8 cellular contexts compared by ENCODE assay signal in genomic region chr11:77589521-77590193, GRCh38. TPM values are rescaled to one million over a fixed set of nuclear protein-coding genes. Genes with fewer than 3 reads are reported as not detected.
A peak's percentile ranks its signal among the peaks of the same experiment; 100 is the strongest.
DNase-seq lines count a peak whose midpoint lies in the region; ATAC-seq and TF ChIP-seq lines count a peak whose summit lies in the region.

Gene AQP11, plus strand, starts transcription at chr11:77589953. Its CDS starts 40 bp downstream, at chr11:77589993.

- peak within 1 kb of the TSS; percentile 69 for H3K4me3 ChIP-seq in choroid plexus epithelial cell (ENCODE audit: low read depth, low read length)

- ATAC-seq in GM18870 (IDR thresholded peaks at IDR 0.05; ENCODE audit: unreplicated experiment) (peak; percentile 54), HG03108 (IDR thresholded peaks at IDR 0.05; ENCODE audit: unreplicated experiment) (peak; percentile 74), left colon (peak; percentile 90)

- intact Hi-C loops in left colon (cut with DNase I, micrococcal nuclease), result no loop called here

- no peak for TF ChIP-seq CTCF in choroid plexus epithelial cell (conservative IDR thresholded peaks at IDR 0.05; ENCODE audit: low read depth, low read length)

- DNase-seq in AG08395 (ENCODE audit: low spot score) (peak; percentile 94), NCI-H2196 treated with DMSO at 0.1 percent for 48 hours (lab: John Stamatoyannopoulos, UW; ENCODE audit: unreplicated experiment) (peak; percentile 78), choroid plexus epithelial cell (ENCODE audit: low read depth) (peak; percentile 88), left colon (peak; percentile 94)
- peak; percentile 73 for DNase-seq in activated CD4-positive, CD25-positive, alpha-beta regulatory T cell treated with anti-CD3 and anti-CD28 coated beads, Interleukin-2, amount 50 U/mL, for 72 hours
- peak; percentile 82 for DNase-seq in stimulated activated CD4-positive, alpha-beta T cell treated with anti-CD3 and anti-CD28 coated beads, Interleukin-15, amount 100 ng/mL, for 24 hours

RNA-seq across cellular contexts. Expression of gene AQP11, which starts in this region (rescaled TPM):
- total RNA-seq in left colon, result 1 to 10 TPM; 4.0 to 7.1 TPM

Comparison
In these comparisons a context has a peak if more than half of its experiments do, and no peak if none do; other contexts are left out.
1. Peak in every context shown above with its lines: DNase-seq, ATAC-seq and H3K4me3 ChIP-seq.